28 cellular contexts compared by ENCODE assay signal in genomic region chr14:101564444-101564776, GRCh38. TPM values are rescaled to one million over a fixed set of nuclear protein-coding genes. Genes with fewer than 3 reads are reported as not detected.
DNase-seq lines count a peak whose midpoint lies in the region; ATAC-seq and TF ChIP-seq lines count a peak whose summit lies in the region.
"Had no signal": no experiment of that assay in that cellular context is flagged by ENCODE, and none has a peak within 500 bp of the region (broad histone marks: within the 10 kb centered on the region; RNA-seq: fewer than 3 reads in every experiment).

No MANE protein-coding gene starts in this region.

- peaks cover 0 to 43% (median 20%) of the 10 kb centered on the region in 11 experiments; a peak in 12 of 22 replicates for H4K20me1 ChIP-seq in BLaER1 treated with 17β-estradiol and CSF1 and Interleukin-3, amounts not matched to agents 10 nM and 100 nM

- TF ChIP-seq CTCF in omental fat pad (IDR thresholded peaks at IDR 0.05), result no peak

- DNase-seq in SK-N-MC (ENCODE audit: low read depth, low spot score), result no peak
- DNase-seq in activated gamma-delta T cell (lab: John Stamatoyannopoulos, UW), result no peak
- no peak for DNase-seq in 8988T
- DNase-seq in omental fat pad (ENCODE audit: low spot score), result no peak
- DNase-seq in activated CD4-positive, alpha-beta T cell treated with anti-CD3 and anti-CD28 coated beads for 48 hours, result no peak
- DNase-seq: activated CD4-positive, alpha-beta T cell treated with anti-CD3 and anti-CD28 coated beads, Interleukin-2, amount 10 ng/mL, durations not matched to agents 24 days and 14 days; Caco-2; cortex of kidney; DMS79 treated with DMSO at 0.1 percent for 48 hours; immature natural killer cell; IMR-90; NCI-H1092; NCI-H1930; NCI-H2227 treated with DMSO at 0.1 percent for 48 hours; small intestine; substantia nigra had no signal

- no peak overlapping the region for H3K27ac ChIP-seq in BLaER1 treated with 17β-estradiol and CSF1 and Interleukin-3, amounts not matched to agents 10 nM and 100 nM
- H3K27ac ChIP-seq in SK-N-MC (no peak overlapping the region), iPS-18a (ENCODE audit: low read length) (no peak overlapping the region)
- H3K27ac ChIP-seq: BLaER1, cardiac muscle cell, HL-60, left lung had no signal

- peaks cover 77 to 86% (median 82%) of the 10 kb centered on the region in 11 experiments for H3K27me3 ChIP-seq in BLaER1 treated with 17β-estradiol and CSF1 and Interleukin-3, amounts not matched to agents 10 nM and 100 nM
- H3K27me3 ChIP-seq in iPS-18a (ENCODE audit: control insufficient read depth, insufficient read depth, low read length) (peaks cover 91% of the 10 kb centered on the region), neuron (ENCODE audit: insufficient read depth, low read length) (peaks cover 74% of the 10 kb centered on the region)

- H3K4me1 ChIP-seq in BLaER1 treated with 17β-estradiol and CSF1 and Interleukin-3, amounts not matched to agents 10 nM and 100 nM, result peaks cover 11 to 43% (median 33%) of the 10 kb centered on the region in 10 experiments; a peak in 17 of 20 replicates
- H3K4me1 ChIP-seq in iPS-18a (ENCODE audit: control insufficient read depth, low read depth, low read length), result peaks cover 7% of the 10 kb centered on the region
- peaks cover 21% of the 10 kb centered on the region for H3K4me1 ChIP-seq in neuron (ENCODE audit: insufficient read depth, low read length)

- H3K4me3 ChIP-seq in BLaER1 treated with 17β-estradiol and CSF1 and Interleukin-3, amounts not matched to agents 10 nM and 100 nM, result no peak overlapping the region; a peak in 3 of 20 replicates
- H3K4me3 ChIP-seq in SK-N-MC (peak overlapping the region; percentile 48), iPS-18a (ENCODE audit: low read length) (peak overlapping the region; percentile 57), neuron (ENCODE audit: low read length) (peak overlapping the region; percentile 36)
- H3K4me3 ChIP-seq: left lung had no signal

- H3K36me3 ChIP-seq in BLaER1 treated with 17β-estradiol and CSF1 and Interleukin-3, amounts not matched to agents 10 nM and 100 nM, result no peaks in the 10 kb centered on the region
- no peaks in the 10 kb centered on the region; the same call in 1 of the 2 replicates for H3K36me3 ChIP-seq in SK-N-MC (ENCODE audit: insufficient read depth, low read length)
- H3K36me3 ChIP-seq in iPS-18a (ENCODE audit: control insufficient read depth, low read depth, low read length), result no peaks in the 10 kb centered on the region
- no peaks in the 10 kb centered on the region for H3K36me3 ChIP-seq in neuron (ENCODE audit: insufficient read depth, low read length)
- H3K36me3 ChIP-seq: BLaER1, cardiac muscle cell, left lung had no signal

- H2AFZ ChIP-seq in neuron (ENCODE audit: low read depth, low read length), result no peak overlapping the region

- H3K9ac ChIP-seq in BLaER1 treated with 17β-estradiol and CSF1 and Interleukin-3, amounts not matched to agents 10 nM and 100 nM, result no peak overlapping the region
- H3K9ac ChIP-seq in SK-N-MC (ENCODE audit: insufficient read length) (no peak overlapping the region), iPS-18a (ENCODE audit: low read length) (no peak overlapping the region)
- H3K9ac ChIP-seq: BLaER1 had no signal

- ATAC-seq in omental fat pad (ENCODE audit: low FRiP score), result no peak
- ATAC-seq: left lung, SK-N-SH treated with all-trans-retinoic acid at 6 μM for 48 hours had no signal

- peaks cover 12 to 27% (median 18%) of the 10 kb centered on the region in 11 experiments for H3K9me3 ChIP-seq in BLaER1 treated with 17β-estradiol and CSF1 and Interleukin-3, amounts not matched to agents 10 nM and 100 nM (replicated peaks in 1 of 11)
- no peaks in the 10 kb centered on the region for H3K9me3 ChIP-seq in SK-N-MC (ENCODE audit: low read depth, low read length)
- peaks cover 7% of the 10 kb centered on the region for H3K9me3 ChIP-seq in iPS-18a (ENCODE audit: control insufficient read depth, low read depth, low read length)
- H3K9me3 ChIP-seq in neuron (ENCODE audit: low read length), result peaks cover 9% of the 10 kb centered on the region

- H3K4me2 ChIP-seq in BLaER1 treated with 17β-estradiol and CSF1 and Interleukin-3, amounts not matched to agents 10 nM and 100 nM, result peak overlapping the region in 8 of 11 experiments; percentile 46 to 79 (median 69); a peak in 14 of 22 replicates

RNA-seq across cellular contexts. Expression of gene DIO3, which starts 3.1 kb away (rescaled TPM):
- total RNA-seq in omental fat pad, result 10 to 100 TPM in 1 of 4 donors, 1 to 10 TPM in 3; 4.3 to 14.2 (median 5.1) TPM
- total RNA-seq: A673; activated CD4-positive, alpha-beta T cell treated with anti-CD3 and anti-CD28 coated beads, Interleukin-2, amount 10 ng/mL, durations not matched to agents 24 days and 14 days; glomerular endothelial cell; IMR-90; renal cortical epithelial cell; T-helper 2 cell treated with Interferon-gamma antibody and Interleukin-4, amounts not matched to agents 100 ng/mL and 5 ng/mL, for 36 hours had no signal

Comparison
In these comparisons a context has a peak if more than half of its experiments do, and no peak if none do; other contexts are left out.
1. H3K4me3 ChIP-seq: peak in SK-N-MC (single experiment), iPS-18a (single experiment) and neuron (single experiment); none in BLaER1 treated with 17β-estradiol and CSF1 and Interleukin-3, amounts not matched to agents 10 nM and 100 nM (0 of 10).